1 cellular context compared by ENCODE assay signal in genomic region chr9:123349691-123350480, GRCh38.
TF ChIP-seq lines count a peak whose summit lies in the region.

No MANE protein-coding gene starts in this region.

TF ChIP-seq in HepG2, 621 proteins besides CTCF, POLR2A, EP300 and RAD21 (continued from another document):
- TF ChIP-seq, protein P1, sequence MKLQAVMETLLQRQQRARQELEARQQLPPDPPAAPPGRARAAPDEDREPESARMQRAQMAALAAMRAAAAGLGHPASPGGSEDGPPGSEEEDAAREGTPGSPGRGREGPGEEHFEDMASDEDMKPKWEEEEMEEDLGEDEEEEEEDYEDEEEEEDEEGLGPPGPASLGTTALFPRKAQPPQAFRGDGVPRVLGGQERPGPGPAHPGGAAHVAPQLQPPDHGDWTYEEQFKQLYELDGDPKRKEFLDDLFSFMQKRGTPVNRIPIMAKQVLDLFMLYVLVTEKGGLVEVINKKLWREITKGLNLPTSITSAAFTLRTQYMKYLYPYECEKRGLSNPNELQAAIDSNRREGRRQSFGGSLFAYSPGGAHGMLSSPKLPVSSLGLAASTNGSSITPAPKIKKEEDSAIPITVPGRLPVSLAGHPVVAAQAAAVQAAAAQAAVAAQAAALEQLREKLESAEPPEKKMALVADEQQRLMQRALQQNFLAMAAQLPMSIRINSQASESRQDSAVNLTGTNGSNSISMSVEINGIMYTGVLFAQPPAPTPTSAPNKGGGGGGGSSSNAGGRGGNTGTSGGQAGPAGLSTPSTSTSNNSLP (IDR thresholded peaks at IDR 0.05; ENCODE audit: low read depth, low read length) = no peak
- TF ChIP-seq NCOA1 (CRISPR knock-in tag; IDR thresholded peaks at IDR 0.05) (no peak), IRF2 (CRISPR knock-in tag; IDR thresholded peaks at IDR 0.05) (no peak), TBX2 (CRISPR knock-in tag; IDR thresholded peaks at IDR 0.05; ENCODE audit: borderline replicate concordance) (no peak)
